ENCODE assay signal across 8 cellular contexts in genomic region chr5:119452060-119452372, GRCh38. TPM values are rescaled to one million over a fixed set of nuclear protein-coding genes. Genes with fewer than 3 reads are reported as not detected.
DNase-seq lines count a peak whose midpoint lies in the region; ATAC-seq, FAIRE-seq and TF ChIP-seq lines count a peak whose summit lies in the region.

No MANE protein-coding gene starts in this region.

- no peaks in the 10 kb centered on the region for H3F3A ChIP-seq in PC-3 (ENCODE audit: low read length, unreplicated experiment)

- H3K4me1 ChIP-seq in DND-41 (ENCODE audit: insufficient read depth, low read length) (peaks cover 26% of the 10 kb centered on the region), PC-3 (ENCODE audit: insufficient read depth, low read length) (peaks cover 8% of the 10 kb centered on the region; the same call in 1 of the 2 replicates), pancreas (peaks cover 0 to 10% (median 8%) of the 10 kb centered on the region in 3 donors)

- POLR2A ChIA-PET in PC-3 (lab: Charles Lee; ENCODE audit: unreplicated experiment), result interaction anchor here (0.5 kb wide), 1 partner anchor 177 kb away, joined by 4 read pairs; no protein-coding TSS in a partner anchor

- H3K4me3 ChIP-seq in DND-41 (ENCODE audit: low read depth in 1 of 2, low read length in 2 of 2), result peak overlapping the region; percentile 54 to 85; a peak in 3 of 4 replicates
- peak overlapping the region; percentile 94; the same call in 1 of the 2 replicates for H3K4me3 ChIP-seq in PC-3 (ENCODE audit: low read length)
- H3K4me3 ChIP-seq in epithelial cell of esophagus (ENCODE audit: low read length), result peak overlapping the region; percentile 90
- peak overlapping the region; percentile 57 to 74 (median 63) for H3K4me3 ChIP-seq in pancreas

- ATAC-seq in DND-41 (ENCODE audit: insufficient read depth, low read depth), result no peak; the same call in 2 of the 3 replicates
- ATAC-seq in PC-3, result no peak
- ATAC-seq in pancreas, result no peak
- ATAC-seq in GM19397 (IDR thresholded peaks at IDR 0.05; ENCODE audit: unreplicated experiment), result no peak
- ATAC-seq in GM21723 (IDR thresholded peaks at IDR 0.05; ENCODE audit: unreplicated experiment), result no peak
- no peak for ATAC-seq in GM18502 (IDR thresholded peaks at IDR 0.05; ENCODE audit: poor library complexity, unreplicated experiment)
- ATAC-seq in GM19328 (IDR thresholded peaks at IDR 0.05; ENCODE audit: unreplicated experiment), result no peak

- H3K79me2 ChIP-seq in DND-41 (ENCODE audit: insufficient read depth, low read length) (peaks cover 27% of the 10 kb centered on the region), PC-3 (ENCODE audit: low read length) (peaks cover 20% of the 10 kb centered on the region)

- H4K20me1 ChIP-seq in DND-41 (ENCODE audit: insufficient read depth, low read length) (no peaks in the 10 kb centered on the region), PC-3 (ENCODE audit: low read length) (no peaks in the 10 kb centered on the region; the same call in 1 of the 2 replicates)

- no peaks in the 10 kb centered on the region for H3K27me3 ChIP-seq in DND-41 (ENCODE audit: insufficient read depth, low read length, poor library complexity)
- no peaks in the 10 kb centered on the region for H3K27me3 ChIP-seq in PC-3 (ENCODE audit: low read length)
- no peaks in the 10 kb centered on the region for H3K27me3 ChIP-seq in pancreas

- CTCF ChIA-PET in PC-3 (lab: Charles Lee), result no interaction called here

- peak overlapping the region; percentile 65 for H3K9ac ChIP-seq in DND-41 (ENCODE audit: low read depth, low read length)
- no peak overlapping the region for H3K9ac ChIP-seq in PC-3 (ENCODE audit: low read length)

- peak overlapping the region; percentile 77 for H3K4me2 ChIP-seq in DND-41 (ENCODE audit: insufficient read depth, low read length)
- H3K4me2 ChIP-seq in PC-3 (ENCODE audit: low read length), result peak overlapping the region; percentile 92

- BruUV-seq in PC-3 (replicated peaks; lab: Mats Ljungman, UMichigan), result no TSS peak

- no peaks in the 10 kb centered on the region for H3K9me2 ChIP-seq in PC-3 (replicated peaks; ENCODE audit: low read length)

- peak overlapping the region; percentile 84 for H3K27ac ChIP-seq in DND-41 (ENCODE audit: low read length)
- no peak overlapping the region for H3K27ac ChIP-seq in PC-3 (ENCODE audit: low read length)
- H3K27ac ChIP-seq in pancreas, result peak overlapping the region; percentile 83 to 97 (median 94)

- H3K9me3 ChIP-seq in DND-41 (ENCODE audit: insufficient read depth, low read length, severe bottlenecking), result peaks cover 17% of the 10 kb centered on the region
- H3K9me3 ChIP-seq in PC-3 (ENCODE audit: low read length), result no peaks in the 10 kb centered on the region
- no peaks in the 10 kb centered on the region for H3K9me3 ChIP-seq in pancreas

- H2AFZ ChIP-seq in DND-41 (ENCODE audit: low read depth, low read length) (peak overlapping the region; percentile 96), PC-3 (ENCODE audit: low read length) (peak overlapping the region; percentile 92)

- H3K36me3 ChIP-seq in DND-41 (ENCODE audit: insufficient read depth, low read length) (peaks cover 5% of the 10 kb centered on the region; the same call in 1 of the 2 replicates), PC-3 (ENCODE audit: low read depth, low read length) (no peaks in the 10 kb centered on the region), pancreas (no peaks in the 10 kb centered on the region)

- WGBS in pancreas, 2 donors, result 21 to 22% methylated on average over 6 of the region's 6 CpGs

- no peak for DNase-seq in DND-41
- no peak for DNase-seq in PC-3
- DNase-seq in epithelial cell of esophagus (ENCODE audit: low read depth), result no peak
- no peak for DNase-seq in pancreas

- intact Hi-C loops in PC-3 (cut with micrococcal nuclease), result no loop called here
- intact Hi-C loops in pancreas (cut with DNase I), result no loop called here

- no peak for FAIRE-seq in pancreas (lab: Jason Lieb, UNC)

- TF ChIP-seq CTCF in DND-41 (IDR thresholded peaks at IDR 0.05; ENCODE audit: borderline replicate concordance, extremely low read depth, low read length, poor library complexity, severe bottlenecking) (no peak), PC-3 (conservative IDR thresholded peaks at IDR 0.05; ENCODE audit: low read depth, low read length) (no peak), epithelial cell of esophagus (IDR thresholded peaks at IDR 0.05; ENCODE audit: insufficient read depth, low read depth, low read length, missing control alignments) (no peak), pancreas (IDR thresholded peaks at IDR 0.05) (no peak)

RNA-seq across cellular contexts. Expression of gene HSD17B4, which starts 0.3 kb away (rescaled TPM):
- total RNA-seq in PC-3 (2014; rRNA removed) (101 and 165 TPM in 2 replicates), pancreas (100 to 1,000 TPM; 122 to 152 (median 130) TPM)
- polyA plus RNA-seq in pancreas, result 100 to 1,000 TPM; 120 to 133 TPM
